In the genomic region with DNA sequence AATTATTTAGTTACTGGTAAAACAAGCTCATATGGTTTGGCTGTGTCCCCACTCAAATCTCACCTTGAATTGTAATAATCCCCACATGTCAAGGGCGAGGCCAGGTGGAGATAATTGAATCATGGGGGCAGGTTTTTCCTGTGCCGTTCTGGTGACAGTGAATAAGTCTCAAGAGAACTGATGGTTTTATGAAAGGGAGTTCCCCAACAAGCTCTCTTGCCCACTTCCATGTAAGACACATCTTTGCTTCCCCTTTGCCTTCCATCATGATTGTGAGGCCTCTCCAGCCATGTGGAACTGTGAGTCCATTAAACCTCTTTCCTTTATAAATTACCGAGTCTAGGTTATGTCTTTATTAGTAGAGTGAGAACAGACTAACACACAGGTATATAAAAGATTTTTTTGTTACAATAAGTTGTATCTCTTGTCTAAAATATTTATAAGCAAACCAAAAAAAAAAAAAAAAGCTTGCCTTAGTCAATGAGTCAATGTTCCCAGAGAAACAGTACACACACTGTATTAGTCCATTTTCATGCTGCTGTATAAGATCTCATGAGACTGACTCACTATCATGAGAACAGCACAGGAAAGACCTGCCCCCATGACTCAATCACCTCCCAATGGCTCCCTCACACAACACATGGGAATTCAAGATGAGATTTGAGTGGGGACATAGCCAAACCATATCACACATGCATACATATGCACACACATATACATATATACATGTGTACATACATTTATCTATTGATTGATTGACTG, we compare ENCODE assay signal across 14 cellular contexts.
DNase-seq lines count a peak whose midpoint lies in the region; ATAC-seq and TF ChIP-seq lines count a peak whose summit lies in the region.
"Had no signal": no experiment of that assay in that cellular context is flagged by ENCODE, and none has a peak within 500 bp of the region (broad histone marks: within the 10 kb centered on the region; RNA-seq: fewer than 3 reads in every experiment).

No MANE protein-coding gene starts in this region.

- intact Hi-C loops in sciatic nerve (cut with DNase I) = no loop called here

- TF ChIP-seq CTCF in AG09309 (IDR thresholded peaks at IDR 0.05; ENCODE audit: control insufficient read depth, insufficient read depth, low read depth, low read length, missing control alignments) (no peak), cardiac fibroblast (IDR thresholded peaks at IDR 0.05; ENCODE audit: low read depth, low read length) (no peak)

- no peak for ATAC-seq in sciatic nerve
- ATAC-seq in GM21576 (IDR thresholded peaks at IDR 0.05; ENCODE audit: unreplicated experiment) = no peak

- H3K4me3 ChIP-seq in AG09309 (ENCODE audit: control insufficient read depth, low read depth, low read length) (no peak overlapping the region), cardiac fibroblast (replicated peaks in 1 of 2; ENCODE audit: low read depth in 2 of 2, low read length in 2 of 2) (no peak overlapping the region)
- H3K4me3 ChIP-seq: BLaER1 treated with 17β-estradiol and CSF1 and Interleukin-3, amounts not matched to agents 10 nM and 100 nM; uterus had no signal

- DNase-seq in AG09309 (ENCODE audit: low read depth) (peak; percentile 46), LHCN-M2 (ENCODE audit: low read depth) (peak; percentile 93), cardiac fibroblast (ENCODE audit: low read depth in 2 of 2) (peak; percentile 40 to 97), kidney tubule cell (ENCODE audit: low spot score) (peak; percentile 76), NCI-H2171 (lab: John Stamatoyannopoulos, UW) (no peak), sciatic nerve (ENCODE audit: low spot score) (no peak), LoVo (ENCODE audit: low spot score) (no peak)
- DNase-seq: activated CD4-positive, alpha-beta T cell treated with anti-CD3 and anti-CD28 coated beads, Interleukin-2, amount 10 ng/mL, durations not matched to agents 24 days and 14 days; NCI-H1105; NCI-H446; stimulated activated CD4-positive, alpha-beta T cell treated with anti-CD3 and anti-CD28 coated beads, Interleukin-1b, Interleukin-23, amount 100 ng/mL, for 48 hours; uterus had no signal

Comparison
In these comparisons a context has a peak if more than half of its experiments do, and no peak if none do; other contexts are left out.
1. DNase-seq: peak in AG09309 (single experiment), LHCN-M2 (single experiment), cardiac fibroblast (2 of 2) and kidney tubule cell (single experiment); none in NCI-H2171 (single experiment), sciatic nerve (single experiment) and LoVo (single experiment).